Comparison of ENCODE assay signal across 15 cellular contexts in the genomic region with DNA sequence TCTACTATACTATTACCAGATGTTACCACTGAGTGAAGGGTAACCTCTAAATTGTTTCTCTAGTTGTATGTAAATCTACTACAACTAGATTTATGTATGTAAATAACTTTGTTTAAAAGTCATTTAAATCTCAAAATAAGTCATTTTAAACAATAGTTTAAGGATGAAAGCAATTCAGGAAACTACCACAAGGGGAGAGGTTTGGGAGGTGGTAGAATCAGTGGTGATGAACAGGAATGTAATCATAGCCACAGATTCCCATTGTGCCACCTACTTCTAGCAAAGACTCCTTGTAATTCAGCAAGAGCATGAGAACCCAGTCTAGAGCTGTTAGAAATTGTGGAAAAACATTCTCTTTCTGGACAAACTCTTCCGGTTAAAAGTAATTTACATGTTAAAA.
A peak's percentile ranks its signal among the peaks of the same experiment; 100 is the strongest.
DNase-seq lines count a peak whose midpoint lies in the region; ATAC-seq and TF ChIP-seq lines count a peak whose summit lies in the region.
"Had no signal": no experiment of that assay in that cellular context is flagged by ENCODE, and none has a peak within 500 bp of the region (broad histone marks: within the 10 kb centered on the region; RNA-seq: fewer than 3 reads in every experiment).

No MANE protein-coding gene starts in this region.

- H3K9me3 ChIP-seq in A673 (ENCODE audit: low read depth, low read length, poor library complexity, severe bottlenecking): no peaks in the 10 kb centered on the region
- no peaks in the 10 kb centered on the region for H3K9me3 ChIP-seq in WERI-Rb-1 (ENCODE audit: severe bottlenecking)

- H3K27ac ChIP-seq in A673 (ENCODE audit: low read depth, low read length, poor library complexity, severe bottlenecking) (no peak overlapping the region), WERI-Rb-1 (no peak overlapping the region), foreskin keratinocyte (no peak overlapping the region)

- H3K36me3 ChIP-seq in A673 (ENCODE audit: insufficient read depth, low read length, poor library complexity, severe bottlenecking) (no peaks in the 10 kb centered on the region), H7 (replicated peaks; ENCODE audit: control insufficient read depth, insufficient read depth, low read length) (no peaks in the 10 kb centered on the region), WERI-Rb-1 (no peaks in the 10 kb centered on the region)

- no peaks in the 10 kb centered on the region for H3K9me3 Mint-ChIP-seq in Calu3 (ENCODE audit: low read depth, unreplicated experiment)
- H3K9me3 Mint-ChIP-seq: stimulated activated naive CD8-positive, alpha-beta T cell treated with anti-CD3 and anti-CD28 coated beads, Interleukin-15, Interleukin-2, amounts not matched to agents 100 ng/mL and 50 ng/mL, for 24 hours had no signal

- DNase-seq in A673 (ENCODE audit: low spot score) (peak; percentile 13), H7 (peak; percentile 26), WERI-Rb-1 (no peak), foreskin keratinocyte (no peak), NCI-H2227 (lab: John Stamatoyannopoulos, UW; ENCODE audit: unreplicated experiment) (no peak), Calu3 (no peak)
- DNase-seq in stimulated activated CD4-positive, alpha-beta T cell treated with anti-CD3 and anti-CD28 coated beads, Interleukin-4, amount 100 ng/mL, for 24 hours: no peak
- DNase-seq: activated CD8-positive, alpha-beta memory T cell treated with anti-CD3 and anti-CD28 coated beads, Interleukin-2, amount 50 U/mL, for 4 hours; amniotic stem cell; C1 segment of cervical spinal cord; erythroblast; left colon; NCI-H146 had no signal

- H3K27me3 Mint-ChIP-seq in Calu3 (ENCODE audit: unreplicated experiment): no peaks in the 10 kb centered on the region
- H3K27me3 Mint-ChIP-seq: stimulated activated naive CD8-positive, alpha-beta T cell treated with anti-CD3 and anti-CD28 coated beads, Interleukin-15, Interleukin-2, amounts not matched to agents 100 ng/mL and 50 ng/mL, for 24 hours had no signal

- H3K36me3 Mint-ChIP-seq in Calu3 (ENCODE audit: insufficient read depth, unreplicated experiment): no peaks in the 10 kb centered on the region

- H3K27me3 ChIP-seq in A673 (replicated peaks; ENCODE audit: insufficient read depth, low read depth, low read length, poor library complexity): no peaks in the 10 kb centered on the region
- no peaks in the 10 kb centered on the region for H3K27me3 ChIP-seq in H7 (ENCODE audit: control insufficient read depth, insufficient read depth, low read length)
- H3K27me3 ChIP-seq in WERI-Rb-1 (ENCODE audit: insufficient read depth, low read depth, severe bottlenecking): no peaks in the 10 kb centered on the region
- no peaks in the 10 kb centered on the region for H3K27me3 ChIP-seq in foreskin keratinocyte

- CTCF ChIA-PET in A673 (lab: Charles Lee) (no interaction called here), Calu3 (lab: Charles Lee) (no interaction called here)

- intact Hi-C loops in A673 (cut with micrococcal nuclease; ENCODE audit: unreplicated experiment): no loop called here
- intact Hi-C loops in Calu3 (cut with micrococcal nuclease; ENCODE audit: unreplicated experiment): no loop called here

- POLR2A ChIA-PET in A673 (lab: Charles Lee; ENCODE audit: low non-redundant PET): no interaction called here

- H3K4me3 Mint-ChIP-seq in Calu3 (ENCODE audit: low read depth, unreplicated experiment): no peak overlapping the region
- H3K4me3 Mint-ChIP-seq: stimulated activated naive CD8-positive, alpha-beta T cell treated with anti-CD3 and anti-CD28 coated beads, Interleukin-15, Interleukin-2, amounts not matched to agents 100 ng/mL and 50 ng/mL, for 24 hours had no signal

- H3K4me3 ChIP-seq in A673 (ENCODE audit: low read depth, low read length, poor library complexity, severe bottlenecking) (no peak overlapping the region), H7 (ENCODE audit: insufficient read depth, low read depth, low read length) (no peak overlapping the region), WERI-Rb-1 (ENCODE audit: low read depth, low read length) (no peak overlapping the region)

- peak; percentile 38; the same call in 1 of the 2 replicates for TF ChIP-seq CTCF in A673 (conservative IDR thresholded peaks at IDR 0.05; ENCODE audit: low read depth, low read length)
- TF ChIP-seq CTCF in WERI-Rb-1 (IDR thresholded peaks at IDR 0.05; ENCODE audit: low read depth, low read length): peak; percentile 21; the same call in 1 of the 2 replicates
- TF ChIP-seq CTCF in foreskin keratinocyte (conservative IDR thresholded peaks at IDR 0.05): peak; percentile 58
- no peak for TF ChIP-seq CTCF in Calu3 (IDR thresholded peaks at IDR 0.05; ENCODE audit: unreplicated experiment)

- BruUV-seq in A673 (replicated peaks; lab: Mats Ljungman, UMichigan) (no TSS peak), Calu3 (replicated peaks; lab: Mats Ljungman, UMichigan) (no TSS peak)

- H3K4me1 ChIP-seq in A673 (ENCODE audit: insufficient read depth, low read length, poor library complexity, severe bottlenecking): no peaks in the 10 kb centered on the region
- H3K4me1 ChIP-seq in foreskin keratinocyte: no peaks in the 10 kb centered on the region

- no peaks in the 10 kb centered on the region for H3K4me1 Mint-ChIP-seq in Calu3 (ENCODE audit: low read depth, unreplicated experiment)

- no peak overlapping the region for H3K27ac Mint-ChIP-seq in Calu3 (ENCODE audit: unreplicated experiment)
- H3K27ac Mint-ChIP-seq: stimulated activated naive CD8-positive, alpha-beta T cell treated with anti-CD3 and anti-CD28 coated beads, Interleukin-15, Interleukin-2, amounts not matched to agents 100 ng/mL and 50 ng/mL, for 24 hours had no signal

- ATAC-seq in foreskin keratinocyte (peak; percentile 48), GM18870 (IDR thresholded peaks at IDR 0.05; ENCODE audit: unreplicated experiment) (no peak)
- ATAC-seq: left colon had no signal

Comparison
In these comparisons a context has a peak if more than half of its experiments do, and no peak if none do; other contexts are left out.
1. DNase-seq: peak in A673 (single experiment) and H7 (single experiment); none in WERI-Rb-1 (single experiment), foreskin keratinocyte (0 of 2), NCI-H2227 (single experiment), stimulated activated CD4-positive, alpha-beta T cell treated with anti-CD3 and anti-CD28 coated beads, Interleukin-4, amount 100 ng/mL, for 24 hours (single experiment) and Calu3 (single experiment).